10 cellular contexts compared by ENCODE assay signal in genomic region chr3:114746502-114746901, GRCh38.
DNase-seq lines count a peak whose midpoint lies in the region; ATAC-seq and TF ChIP-seq lines count a peak whose summit lies in the region.
"Had no signal": no experiment of that assay in that cellular context is flagged by ENCODE, and none has a peak within 500 bp of the region (broad histone marks: within the 10 kb centered on the region; RNA-seq: fewer than 3 reads in every experiment).

No MANE protein-coding gene starts in this region.

- POLR2A ChIA-PET in A673 (lab: Charles Lee; ENCODE audit: low non-redundant PET), result no interaction called here

- H3K9me3 ChIP-seq in mucosa of descending colon (no peaks in the 10 kb centered on the region), A673 (ENCODE audit: low read depth, low read length, poor library complexity, severe bottlenecking) (no peaks in the 10 kb centered on the region)

- H3K4me1 ChIP-seq in mucosa of descending colon (ENCODE audit: low read depth) (no peaks in the 10 kb centered on the region), A673 (ENCODE audit: insufficient read depth, low read length, poor library complexity, severe bottlenecking) (no peaks in the 10 kb centered on the region)

- intact Hi-C loops in activated T-helper 2 cell treated with anti-CD3 and anti-CD28 coated beads, Interferon-gamma antibody, Interleukin-2, Interleukin-4, amounts not matched to agents 10 μg/mL and 5 μg/mL and 100 μg/mL, durations not matched to agents 14 hours and 24 hours and 36 hours (cut with micrococcal nuclease), result no loop called here
- intact Hi-C loops in mucosa of descending colon (cut with DNase I, micrococcal nuclease), result loop anchor here in 1 of 2 donors (5.0 kb wide), 1 partner anchor 424 kb away; no protein-coding TSS in a partner anchor
- intact Hi-C loops in A673 (cut with micrococcal nuclease; ENCODE audit: unreplicated experiment), result no loop called here

- H3K9me3 Mint-ChIP-seq in activated T-helper 2 cell treated with anti-CD3 and anti-CD28 coated beads, Interferon-gamma antibody, Interleukin-2, Interleukin-4, amounts not matched to agents 10 μg/mL and 5 μg/mL and 100 μg/mL, durations not matched to agents 14 hours and 24 hours and 36 hours, result no peaks in the 10 kb centered on the region

- no peaks in the 10 kb centered on the region for H3K27me3 Mint-ChIP-seq in activated T-helper 2 cell treated with anti-CD3 and anti-CD28 coated beads, Interferon-gamma antibody, Interleukin-2, Interleukin-4, amounts not matched to agents 10 μg/mL and 5 μg/mL and 100 μg/mL, durations not matched to agents 14 hours and 24 hours and 36 hours (ENCODE audit: low read depth)

- TF ChIP-seq CTCF in mucosa of descending colon (IDR thresholded peaks at IDR 0.05) (no peak), A673 (conservative IDR thresholded peaks at IDR 0.05; ENCODE audit: low read depth, low read length) (no peak)

- no peaks in the 10 kb centered on the region for H3K36me3 Mint-ChIP-seq in activated T-helper 2 cell treated with anti-CD3 and anti-CD28 coated beads, Interferon-gamma antibody, Interleukin-2, Interleukin-4, amounts not matched to agents 10 μg/mL and 5 μg/mL and 100 μg/mL, durations not matched to agents 14 hours and 24 hours and 36 hours (ENCODE audit: low read depth)

- peak overlapping the region; percentile 49 for H3K4me3 Mint-ChIP-seq in activated T-helper 2 cell treated with anti-CD3 and anti-CD28 coated beads, Interferon-gamma antibody, Interleukin-2, Interleukin-4, amounts not matched to agents 10 μg/mL and 5 μg/mL and 100 μg/mL, durations not matched to agents 14 hours and 24 hours and 36 hours (ENCODE audit: low read depth)

- no TSS peak for BruUV-seq in A673 (replicated peaks; lab: Mats Ljungman, UMichigan)

- CTCF ChIA-PET in A673 (lab: Charles Lee), result no interaction called here

- peaks cover 12% of the 10 kb centered on the region for H3K4me1 Mint-ChIP-seq in activated T-helper 2 cell treated with anti-CD3 and anti-CD28 coated beads, Interferon-gamma antibody, Interleukin-2, Interleukin-4, amounts not matched to agents 10 μg/mL and 5 μg/mL and 100 μg/mL, durations not matched to agents 14 hours and 24 hours and 36 hours (ENCODE audit: low read depth)

- no peaks in the 10 kb centered on the region for H3K27me3 ChIP-seq in A673 (replicated peaks; ENCODE audit: insufficient read depth, low read depth, low read length, poor library complexity)

- DNase-seq in AG08396 (ENCODE audit: low spot score) (peak; percentile 6), mucosa of descending colon (no peak), COLO829 (ENCODE audit: low spot score) (no peak), HPDE6-E6E7 (ENCODE audit: extremely low spot score) (no peak), NOMO-1 treated with DMSO at 0.1 percent for 48 hours (lab: John Stamatoyannopoulos, UW; ENCODE audit: unreplicated experiment) (no peak), A673 (ENCODE audit: low spot score) (no peak)
- DNase-seq in activated T-helper 2 cell treated with anti-CD3 and anti-CD28 coated beads, Interferon-gamma antibody, Interleukin-2, Interleukin-4, amounts not matched to agents 10 μg/mL and 5 μg/mL and 100 μg/mL, durations not matched to agents 14 hours and 24 hours and 36 hours (ENCODE audit: low spot score), result no peak
- DNase-seq: activated naive CD4-positive, alpha-beta T cell; KBM-7 had no signal

- peak; percentile 58 for ATAC-seq in GM19463 (IDR thresholded peaks at IDR 0.05; ENCODE audit: unreplicated experiment)
- ATAC-seq in mucosa of descending colon, result peak; percentile 45

- H3K27ac Mint-ChIP-seq in activated T-helper 2 cell treated with anti-CD3 and anti-CD28 coated beads, Interferon-gamma antibody, Interleukin-2, Interleukin-4, amounts not matched to agents 10 μg/mL and 5 μg/mL and 100 μg/mL, durations not matched to agents 14 hours and 24 hours and 36 hours, result peak overlapping the region; percentile 54

- H3K36me3 ChIP-seq in mucosa of descending colon (ENCODE audit: low read depth) (no peaks in the 10 kb centered on the region), A673 (ENCODE audit: insufficient read depth, low read length, poor library complexity, severe bottlenecking) (no peaks in the 10 kb centered on the region)

- no peak overlapping the region for H3K4me3 ChIP-seq in mucosa of descending colon
- H3K4me3 ChIP-seq in A673 (ENCODE audit: low read depth, low read length, poor library complexity, severe bottlenecking), result no peak overlapping the region

- no peak overlapping the region for H3K27ac ChIP-seq in A673 (ENCODE audit: low read depth, low read length, poor library complexity, severe bottlenecking)
